ENCODE assay signal across 1 cellular context in the genomic region with DNA sequence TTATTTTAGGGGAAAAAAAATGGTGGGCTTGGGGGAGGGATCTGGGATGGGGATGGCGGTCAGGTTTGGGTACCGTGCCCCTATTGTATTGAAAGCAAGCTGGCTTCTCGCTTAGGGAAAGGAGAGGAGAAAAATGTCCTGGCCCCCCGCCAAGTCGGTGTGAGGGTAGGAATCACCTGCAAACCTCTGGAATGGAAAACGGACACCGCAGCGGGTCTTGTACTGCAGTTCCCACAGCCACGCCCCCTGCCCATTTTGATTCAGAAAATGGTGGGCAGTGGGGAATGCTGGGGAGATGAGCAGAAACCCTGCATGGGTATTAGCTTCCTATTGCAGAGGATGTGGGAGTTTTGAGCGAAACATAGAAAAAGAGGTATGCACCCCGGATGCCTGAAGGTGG.
TF ChIP-seq lines count a peak whose summit lies in the region.

No MANE protein-coding gene starts in this region.

TF ChIP-seq in WTC11, 78 proteins besides CTCF, POLR2A, EP300 and RAD21 (continued from another document):
- TF ChIP-seq, protein P1, sequence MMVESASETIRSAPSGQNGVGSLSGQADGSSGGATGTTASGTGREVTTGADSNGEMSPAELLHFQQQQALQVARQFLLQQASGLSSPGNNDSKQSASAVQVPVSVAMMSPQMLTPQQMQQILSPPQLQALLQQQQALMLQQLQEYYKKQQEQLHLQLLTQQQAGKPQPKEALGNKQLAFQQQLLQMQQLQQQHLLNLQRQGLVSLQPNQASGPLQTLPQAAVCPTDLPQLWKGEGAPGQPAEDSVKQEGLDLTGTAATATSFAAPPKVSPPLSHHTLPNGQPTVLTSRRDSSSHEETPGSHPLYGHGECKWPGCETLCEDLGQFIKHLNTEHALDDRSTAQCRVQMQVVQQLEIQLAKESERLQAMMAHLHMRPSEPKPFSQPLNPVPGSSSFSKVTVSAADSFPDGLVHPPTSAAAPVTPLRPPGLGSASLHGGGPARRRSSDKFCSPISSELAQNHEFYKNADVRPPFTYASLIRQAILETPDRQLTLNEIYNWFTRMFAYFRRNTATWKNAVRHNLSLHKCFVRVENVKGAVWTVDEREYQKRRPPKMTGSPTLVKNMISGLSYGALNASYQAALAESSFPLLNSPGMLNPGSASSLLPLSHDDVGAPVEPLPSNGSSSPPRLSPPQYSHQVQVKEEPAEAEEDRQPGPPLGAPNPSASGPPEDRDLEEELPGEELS (CRISPR knock-in tag; IDR thresholded peaks at IDR 0.05) = no peak
- TF ChIP-seq, protein P2, sequence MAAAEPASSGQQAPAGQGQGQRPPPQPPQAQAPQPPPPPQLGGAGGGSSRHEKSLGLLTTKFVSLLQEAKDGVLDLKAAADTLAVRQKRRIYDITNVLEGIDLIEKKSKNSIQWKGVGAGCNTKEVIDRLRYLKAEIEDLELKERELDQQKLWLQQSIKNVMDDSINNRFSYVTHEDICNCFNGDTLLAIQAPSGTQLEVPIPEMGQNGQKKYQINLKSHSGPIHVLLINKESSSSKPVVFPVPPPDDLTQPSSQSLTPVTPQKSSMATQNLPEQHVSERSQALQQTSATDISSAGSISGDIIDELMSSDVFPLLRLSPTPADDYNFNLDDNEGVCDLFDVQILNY (CRISPR knock-in tag; IDR thresholded peaks at IDR 0.05) = no peak
- TF ChIP-seq ZNF263 (CRISPR knock-in tag; IDR thresholded peaks at IDR 0.05; ENCODE audit: low read depth) = no peak
- TF ChIP-seq, protein P3, sequence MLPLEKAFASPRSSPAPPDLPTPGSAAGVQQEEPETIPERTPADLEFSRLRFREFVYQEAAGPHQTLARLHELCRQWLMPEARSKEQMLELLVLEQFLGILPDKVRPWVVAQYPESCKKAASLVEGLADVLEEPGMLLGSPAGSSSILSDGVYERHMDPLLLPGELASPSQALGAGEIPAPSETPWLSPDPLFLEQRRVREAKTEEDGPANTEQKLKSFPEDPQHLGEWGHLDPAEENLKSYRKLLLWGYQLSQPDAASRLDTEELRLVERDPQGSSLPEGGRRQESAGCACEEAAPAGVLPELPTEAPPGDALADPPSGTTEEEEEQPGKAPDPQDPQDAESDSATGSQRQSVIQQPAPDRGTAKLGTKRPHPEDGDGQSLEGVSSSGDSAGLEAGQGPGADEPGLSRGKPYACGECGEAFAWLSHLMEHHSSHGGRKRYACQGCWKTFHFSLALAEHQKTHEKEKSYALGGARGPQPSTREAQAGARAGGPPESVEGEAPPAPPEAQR (CRISPR knock-in tag; IDR thresholded peaks at IDR 0.05) = no peak
- TF ChIP-seq, protein P4, sequence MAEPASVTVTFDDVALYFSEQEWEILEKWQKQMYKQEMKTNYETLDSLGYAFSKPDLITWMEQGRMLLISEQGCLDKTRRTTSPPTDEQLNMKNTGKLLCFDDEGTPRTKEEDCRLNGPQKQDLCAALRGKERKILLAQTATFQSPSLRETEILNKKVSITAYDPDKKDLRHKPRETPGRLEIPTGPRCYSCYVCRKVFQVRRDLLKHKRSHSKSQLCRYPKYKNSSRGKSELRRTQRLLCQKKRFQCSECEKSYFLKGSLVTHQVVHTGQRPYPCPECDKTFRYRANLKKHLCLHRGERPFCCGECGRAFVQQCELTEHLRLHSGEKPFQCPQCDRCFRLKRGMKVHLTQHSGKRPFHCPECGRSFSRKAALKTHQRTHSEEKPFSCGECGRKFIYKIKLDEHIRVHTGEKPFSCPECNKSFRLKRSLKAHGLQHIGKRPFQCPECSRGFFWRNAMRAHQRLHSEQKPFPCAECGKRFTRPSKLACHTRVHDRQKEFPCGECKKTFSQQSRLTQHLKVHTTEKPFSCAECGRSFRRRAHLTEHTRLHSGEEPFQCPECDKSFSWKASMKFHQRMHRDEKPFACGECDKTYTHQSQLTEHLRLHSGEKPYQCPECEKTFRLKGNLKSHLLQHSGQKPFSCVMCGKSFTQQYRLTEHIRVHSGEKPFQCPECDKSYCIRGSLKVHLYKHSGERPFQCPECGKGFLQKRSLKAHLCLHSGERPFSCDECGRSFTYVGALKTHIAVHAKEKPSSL (CRISPR knock-in tag; conservative IDR thresholded peaks at IDR 0.05) = no peak
- TF ChIP-seq, protein P5, sequence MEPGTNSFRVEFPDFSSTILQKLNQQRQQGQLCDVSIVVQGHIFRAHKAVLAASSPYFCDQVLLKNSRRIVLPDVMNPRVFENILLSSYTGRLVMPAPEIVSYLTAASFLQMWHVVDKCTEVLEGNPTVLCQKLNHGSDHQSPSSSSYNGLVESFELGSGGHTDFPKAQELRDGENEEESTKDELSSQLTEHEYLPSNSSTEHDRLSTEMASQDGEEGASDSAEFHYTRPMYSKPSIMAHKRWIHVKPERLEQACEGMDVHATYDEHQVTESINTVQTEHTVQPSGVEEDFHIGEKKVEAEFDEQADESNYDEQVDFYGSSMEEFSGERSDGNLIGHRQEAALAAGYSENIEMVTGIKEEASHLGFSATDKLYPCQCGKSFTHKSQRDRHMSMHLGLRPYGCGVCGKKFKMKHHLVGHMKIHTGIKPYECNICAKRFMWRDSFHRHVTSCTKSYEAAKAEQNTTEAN (CRISPR knock-in tag; IDR thresholded peaks at IDR 0.05) = no peak
